ENCODE assay signal across 6 cellular contexts in the genomic region with DNA sequence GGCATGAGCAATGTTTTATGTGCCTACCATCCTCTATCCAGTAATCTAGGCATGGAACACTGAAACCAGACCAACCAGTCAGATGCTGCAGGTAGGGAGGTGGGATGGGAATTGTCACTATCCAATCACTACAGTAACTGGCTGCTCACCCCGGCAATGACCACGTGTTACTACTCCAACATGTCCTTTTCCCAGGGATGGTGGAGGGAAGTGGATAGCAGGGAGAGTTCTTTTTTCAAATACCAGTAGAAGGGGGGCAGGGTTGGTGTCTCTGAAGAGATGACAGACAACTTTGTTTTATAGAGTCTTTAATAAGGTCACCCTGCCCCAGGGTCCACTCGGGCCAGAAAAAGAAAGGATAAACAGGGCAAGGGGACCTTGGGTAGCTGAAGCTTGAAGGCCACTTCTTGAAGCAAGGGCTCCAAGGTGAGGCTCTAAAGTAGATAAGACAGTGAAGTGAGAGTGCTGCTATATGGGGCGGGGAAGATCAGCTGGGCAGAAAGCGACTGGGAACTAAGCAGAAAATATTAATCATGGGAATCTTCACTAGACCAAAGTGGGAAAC. TPM values are rescaled to one million over a fixed set of nuclear protein-coding genes. Genes with fewer than 3 reads are reported as not detected.
DNase-seq lines count a peak whose midpoint lies in the region; ATAC-seq and TF ChIP-seq lines count a peak whose summit lies in the region.

No MANE protein-coding gene starts in this region.

- TF ChIP-seq CTCF in BE2C (IDR thresholded peaks at IDR 0.05; ENCODE audit: low read depth, low read length) (no peak), left lung (IDR thresholded peaks at IDR 0.05) (no peak)

- peak overlapping the region; percentile 77 to 81 for H3K27ac ChIP-seq in left lung

- H3K4me1 Mint-ChIP-seq in activated CD4-positive, alpha-beta memory T cell treated with anti-CD3 and anti-CD28 coated beads for 36 hours (ENCODE audit: low read depth), result peaks cover 39% of the 10 kb centered on the region

- H3K27me3 ChIP-seq in BE2C (no peaks in the 10 kb centered on the region), left lung (no peaks in the 10 kb centered on the region)

- DNase-seq in BE2C, result no peak
- no peak for DNase-seq in activated CD4-positive, alpha-beta memory T cell treated with anti-CD3 and anti-CD28 coated beads for 36 hours
- no peak for DNase-seq in left lung
- no peak for DNase-seq in NCI-H2171 (lab: John Stamatoyannopoulos, UW)
- no peak for DNase-seq in activated CD4-positive, CD25-positive, alpha-beta regulatory T cell treated with anti-CD3 and anti-CD28 coated beads, Interleukin-2, amount 50 U/mL, for 72 hours

- H3K4me3 Mint-ChIP-seq in activated CD4-positive, alpha-beta memory T cell treated with anti-CD3 and anti-CD28 coated beads for 36 hours, result peak overlapping the region; percentile 94

- peaks cover 45% of the 10 kb centered on the region for H3K36me3 Mint-ChIP-seq in activated CD4-positive, alpha-beta memory T cell treated with anti-CD3 and anti-CD28 coated beads for 36 hours

- ATAC-seq in left lung (peak; percentile 6), HG03520 (IDR thresholded peaks at IDR 0.05; ENCODE audit: unreplicated experiment) (no peak)

- H3K27me3 Mint-ChIP-seq in activated CD4-positive, alpha-beta memory T cell treated with anti-CD3 and anti-CD28 coated beads for 36 hours, result no peaks in the 10 kb centered on the region

- H3K36me3 ChIP-seq in BE2C (peaks cover 57% of the 10 kb centered on the region), left lung (peaks cover 0 to 74% of the 10 kb centered on the region in 2 donors)

- peak overlapping the region; percentile 88 for H3K27ac Mint-ChIP-seq in activated CD4-positive, alpha-beta memory T cell treated with anti-CD3 and anti-CD28 coated beads for 36 hours

- intact Hi-C loops in activated CD4-positive, alpha-beta memory T cell treated with anti-CD3 and anti-CD28 coated beads for 36 hours (cut with micrococcal nuclease), result loop anchor here (1.0 kb wide), 1 partner anchor 23 kb away; a partner anchor contains a TSS
- intact Hi-C loops in left lung (cut with DNase I), result no loop called here

- H3K9me3 Mint-ChIP-seq in activated CD4-positive, alpha-beta memory T cell treated with anti-CD3 and anti-CD28 coated beads for 36 hours, result no peaks in the 10 kb centered on the region

- CTCF ChIA-PET in activated CD4-positive, alpha-beta memory T cell treated with anti-CD3 and anti-CD28 coated beads for 36 hours (lab: Charles Lee), result interaction anchor here (0.5 to 5.2 kb wide), 15 partner anchors 9 to 229 kb away, joined by 3 to 65 read pairs (median 7); a partner anchor contains a TSS

- H3K9me3 ChIP-seq in BE2C (no peaks in the 10 kb centered on the region), left lung (no peaks in the 10 kb centered on the region)

- H3K4me3 ChIP-seq in BE2C (ENCODE audit: low read depth, low read length), result peak overlapping the region; percentile 99
- H3K4me3 ChIP-seq in left lung, result peak overlapping the region in 1 of 2 donors; percentile 69

- POLR2A ChIA-PET in activated CD4-positive, alpha-beta memory T cell treated with anti-CD3 and anti-CD28 coated beads for 36 hours (lab: Charles Lee), result interaction anchor here (0.6 to 2.6 kb wide), 6 partner anchors 12 to 250 kb away, joined by 3 to 17 read pairs (median 4); a partner anchor contains a TSS

- H3K4me1 ChIP-seq in BE2C (peaks cover 23% of the 10 kb centered on the region), left lung (peaks cover 12 to 57% of the 10 kb centered on the region in 2 donors)

RNA-seq across cellular contexts. Expression of a gene that starts 14.7 kb away (rescaled TPM):
- polyA plus RNA-seq in BE2C (2012; ENCODE audit: insufficient read depth, insufficient read length, low read depth), result 135 TPM
- 1 to 10 TPM in 1 of 2 experiments, under 1 TPM in 1; 1.00 to 1.1 TPM for total RNA-seq in activated CD4-positive, alpha-beta memory T cell treated with anti-CD3 and anti-CD28 coated beads for 36 hours
- 1 to 10 TPM; 6.1 to 9.2 TPM for total RNA-seq in left lung

RNA-seq across cellular contexts. Expression of a gene that starts 22.9 kb away (rescaled TPM):
- 198 TPM for polyA plus RNA-seq in BE2C (2012; ENCODE audit: insufficient read depth, insufficient read length, low read depth)
- 100 to 1,000 TPM; 148 to 157 TPM for total RNA-seq in activated CD4-positive, alpha-beta memory T cell treated with anti-CD3 and anti-CD28 coated beads for 36 hours
- 100 to 1,000 TPM; 137 to 159 TPM for total RNA-seq in left lung

RNA-seq across cellular contexts. Expression of a gene that starts 23.2 kb away (rescaled TPM):
- 59.7 TPM for polyA plus RNA-seq in BE2C (2012; ENCODE audit: insufficient read depth, insufficient read length, low read depth)
- total RNA-seq in activated CD4-positive, alpha-beta memory T cell treated with anti-CD3 and anti-CD28 coated beads for 36 hours, result 10 to 100 TPM; 58.0 to 62.8 TPM
- total RNA-seq in left lung, result 10 to 100 TPM; 52.6 to 67.6 TPM

RNA-seq across cellular contexts. Expression of a gene that starts 30.0 kb away (rescaled TPM):
- polyA plus RNA-seq in BE2C (2012; ENCODE audit: insufficient read depth, insufficient read length, low read depth), result not detected
- total RNA-seq in activated CD4-positive, alpha-beta memory T cell treated with anti-CD3 and anti-CD28 coated beads for 36 hours, result not detected
- not detected for total RNA-seq in left lung

RNA-seq across cellular contexts. Expression of a gene that starts 32.7 kb away (rescaled TPM):
- polyA plus RNA-seq in BE2C (2012; ENCODE audit: insufficient read depth, insufficient read length, low read depth), result not detected
- not detected for total RNA-seq in activated CD4-positive, alpha-beta memory T cell treated with anti-CD3 and anti-CD28 coated beads for 36 hours
- total RNA-seq in left lung, result not detected
